ENCODE assay signal across 2 cellular contexts in the genomic region with DNA sequence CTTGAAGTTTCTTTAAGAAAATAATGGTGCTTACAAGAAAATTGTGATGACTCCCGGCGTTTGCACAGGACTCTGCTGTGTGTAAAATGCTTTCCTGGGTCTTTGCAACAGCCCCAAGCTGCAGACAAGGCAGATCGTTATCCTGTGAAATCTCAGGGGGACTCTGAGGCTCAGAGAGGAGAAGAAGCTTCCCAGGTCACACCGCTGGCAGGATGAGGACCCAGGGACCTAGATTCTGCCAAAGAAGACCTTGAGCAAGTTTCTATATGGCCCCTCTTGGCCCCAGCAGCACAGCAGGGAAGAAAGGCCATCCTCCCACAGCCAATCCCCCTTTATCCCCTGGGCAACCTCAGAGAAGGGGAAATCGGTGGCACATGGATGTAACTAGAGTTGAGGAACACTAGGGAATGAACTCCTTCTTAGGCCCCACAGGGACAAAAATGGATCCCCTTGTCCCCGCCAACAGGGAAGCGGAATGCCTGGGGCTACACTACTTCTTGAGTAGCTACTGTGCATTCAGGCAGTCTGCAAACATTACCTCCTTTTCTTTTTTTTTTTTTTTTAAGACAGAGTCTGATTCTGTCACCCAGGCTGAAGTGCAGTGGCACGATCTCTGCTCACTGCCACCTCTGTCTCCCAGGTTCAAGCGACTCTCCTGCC.
TF ChIP-seq lines count a peak whose summit lies in the region.

No MANE protein-coding gene starts in this region.

TF ChIP-seq in liver, 16 proteins besides CTCF, POLR2A, EP300 and RAD21 (continued from another document):
- TF ChIP-seq, protein P1, sequence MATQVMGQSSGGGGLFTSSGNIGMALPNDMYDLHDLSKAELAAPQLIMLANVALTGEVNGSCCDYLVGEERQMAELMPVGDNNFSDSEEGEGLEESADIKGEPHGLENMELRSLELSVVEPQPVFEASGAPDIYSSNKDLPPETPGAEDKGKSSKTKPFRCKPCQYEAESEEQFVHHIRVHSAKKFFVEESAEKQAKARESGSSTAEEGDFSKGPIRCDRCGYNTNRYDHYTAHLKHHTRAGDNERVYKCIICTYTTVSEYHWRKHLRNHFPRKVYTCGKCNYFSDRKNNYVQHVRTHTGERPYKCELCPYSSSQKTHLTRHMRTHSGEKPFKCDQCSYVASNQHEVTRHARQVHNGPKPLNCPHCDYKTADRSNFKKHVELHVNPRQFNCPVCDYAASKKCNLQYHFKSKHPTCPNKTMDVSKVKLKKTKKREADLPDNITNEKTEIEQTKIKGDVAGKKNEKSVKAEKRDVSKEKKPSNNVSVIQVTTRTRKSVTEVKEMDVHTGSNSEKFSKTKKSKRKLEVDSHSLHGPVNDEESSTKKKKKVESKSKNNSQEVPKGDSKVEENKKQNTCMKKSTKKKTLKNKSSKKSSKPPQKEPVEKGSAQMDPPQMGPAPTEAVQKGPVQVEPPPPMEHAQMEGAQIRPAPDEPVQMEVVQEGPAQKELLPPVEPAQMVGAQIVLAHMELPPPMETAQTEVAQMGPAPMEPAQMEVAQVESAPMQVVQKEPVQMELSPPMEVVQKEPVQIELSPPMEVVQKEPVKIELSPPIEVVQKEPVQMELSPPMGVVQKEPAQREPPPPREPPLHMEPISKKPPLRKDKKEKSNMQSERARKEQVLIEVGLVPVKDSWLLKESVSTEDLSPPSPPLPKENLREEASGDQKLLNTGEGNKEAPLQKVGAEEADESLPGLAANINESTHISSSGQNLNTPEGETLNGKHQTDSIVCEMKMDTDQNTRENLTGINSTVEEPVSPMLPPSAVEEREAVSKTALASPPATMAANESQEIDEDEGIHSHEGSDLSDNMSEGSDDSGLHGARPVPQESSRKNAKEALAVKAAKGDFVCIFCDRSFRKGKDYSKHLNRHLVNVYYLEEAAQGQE (IDR thresholded peaks at IDR 0.05), result no peak
- no peak for TF ChIP-seq JUND (IDR thresholded peaks at IDR 0.05)

TF ChIP-seq in HepG2, 621 proteins besides CTCF, POLR2A, EP300 and RAD21 (continued from another document):
- TF ChIP-seq, protein P2, sequence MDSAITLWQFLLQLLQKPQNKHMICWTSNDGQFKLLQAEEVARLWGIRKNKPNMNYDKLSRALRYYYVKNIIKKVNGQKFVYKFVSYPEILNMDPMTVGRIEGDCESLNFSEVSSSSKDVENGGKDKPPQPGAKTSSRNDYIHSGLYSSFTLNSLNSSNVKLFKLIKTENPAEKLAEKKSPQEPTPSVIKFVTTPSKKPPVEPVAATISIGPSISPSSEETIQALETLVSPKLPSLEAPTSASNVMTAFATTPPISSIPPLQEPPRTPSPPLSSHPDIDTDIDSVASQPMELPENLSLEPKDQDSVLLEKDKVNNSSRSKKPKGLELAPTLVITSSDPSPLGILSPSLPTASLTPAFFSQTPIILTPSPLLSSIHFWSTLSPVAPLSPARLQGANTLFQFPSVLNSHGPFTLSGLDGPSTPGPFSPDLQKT (CRISPR knock-in tag; IDR thresholded peaks at IDR 0.05; ENCODE audit: borderline replicate concordance), result no peak
- TF ChIP-seq ZNF101 (CRISPR knock-in tag; IDR thresholded peaks at IDR 0.05; ENCODE audit: borderline replicate concordance, low read depth) (no peak), ZNF891 (CRISPR knock-in tag; IDR thresholded peaks at IDR 0.05) (no peak), POLR2AphosphoS5 (IDR thresholded peaks at IDR 0.05; ENCODE audit: low read depth, low read length) (no peak), HDAC2 (CRISPR knock-in tag; IDR thresholded peaks at IDR 0.05) (no peak), GTF3A (CRISPR knock-in tag; conservative IDR thresholded peaks at IDR 0.05) (no peak), HNF4A (CRISPR knock-in tag; IDR thresholded peaks at IDR 0.05) (no peak), ZNF251 (CRISPR knock-in tag; IDR thresholded peaks at IDR 0.05) (no peak)
- TF ChIP-seq, protein P3, sequence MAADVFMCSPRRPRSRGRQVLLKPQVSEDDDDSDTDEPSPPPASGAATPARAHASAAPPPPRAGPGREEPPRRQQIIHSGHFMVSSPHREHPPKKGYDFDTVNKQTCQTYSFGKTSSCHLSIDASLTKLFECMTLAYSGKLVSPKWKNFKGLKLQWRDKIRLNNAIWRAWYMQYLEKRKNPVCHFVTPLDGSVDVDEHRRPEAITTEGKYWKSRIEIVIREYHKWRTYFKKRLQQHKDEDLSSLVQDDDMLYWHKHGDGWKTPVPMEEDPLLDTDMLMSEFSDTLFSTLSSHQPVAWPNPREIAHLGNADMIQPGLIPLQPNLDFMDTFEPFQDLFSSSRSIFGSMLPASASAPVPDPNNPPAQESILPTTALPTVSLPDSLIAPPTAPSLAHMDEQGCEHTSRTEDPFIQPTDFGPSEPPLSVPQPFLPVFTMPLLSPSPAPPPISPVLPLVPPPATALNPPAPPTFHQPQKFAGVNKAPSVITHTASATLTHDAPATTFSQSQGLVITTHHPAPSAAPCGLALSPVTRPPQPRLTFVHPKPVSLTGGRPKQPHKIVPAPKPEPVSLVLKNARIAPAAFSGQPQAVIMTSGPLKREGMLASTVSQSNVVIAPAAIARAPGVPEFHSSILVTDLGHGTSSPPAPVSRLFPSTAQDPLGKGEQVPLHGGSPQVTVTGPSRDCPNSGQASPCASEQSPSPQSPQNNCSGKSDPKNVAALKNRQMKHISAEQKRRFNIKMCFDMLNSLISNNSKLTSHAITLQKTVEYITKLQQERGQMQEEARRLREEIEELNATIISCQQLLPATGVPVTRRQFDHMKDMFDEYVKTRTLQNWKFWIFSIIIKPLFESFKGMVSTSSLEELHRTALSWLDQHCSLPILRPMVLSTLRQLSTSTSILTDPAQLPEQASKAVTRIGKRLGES (CRISPR knock-in tag; IDR thresholded peaks at IDR 0.05; ENCODE audit: borderline replicate concordance), result no peak
- TF ChIP-seq, protein P4, sequence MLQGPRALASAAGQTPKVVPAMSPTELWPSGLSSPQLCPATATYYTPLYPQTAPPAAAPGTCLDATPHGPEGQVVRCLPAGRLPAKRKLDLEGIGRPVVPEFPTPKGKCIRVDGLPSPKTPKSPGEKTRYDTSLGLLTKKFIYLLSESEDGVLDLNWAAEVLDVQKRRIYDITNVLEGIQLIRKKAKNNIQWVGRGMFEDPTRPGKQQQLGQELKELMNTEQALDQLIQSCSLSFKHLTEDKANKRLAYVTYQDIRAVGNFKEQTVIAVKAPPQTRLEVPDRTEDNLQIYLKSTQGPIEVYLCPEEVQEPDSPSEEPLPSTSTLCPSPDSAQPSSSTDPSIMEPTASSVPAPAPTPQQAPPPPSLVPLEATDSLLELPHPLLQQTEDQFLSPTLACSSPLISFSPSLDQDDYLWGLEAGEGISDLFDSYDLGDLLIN (CRISPR knock-in tag; IDR thresholded peaks at IDR 0.05; ENCODE audit: borderline replicate concordance), result no peak
- TF ChIP-seq, protein P5, sequence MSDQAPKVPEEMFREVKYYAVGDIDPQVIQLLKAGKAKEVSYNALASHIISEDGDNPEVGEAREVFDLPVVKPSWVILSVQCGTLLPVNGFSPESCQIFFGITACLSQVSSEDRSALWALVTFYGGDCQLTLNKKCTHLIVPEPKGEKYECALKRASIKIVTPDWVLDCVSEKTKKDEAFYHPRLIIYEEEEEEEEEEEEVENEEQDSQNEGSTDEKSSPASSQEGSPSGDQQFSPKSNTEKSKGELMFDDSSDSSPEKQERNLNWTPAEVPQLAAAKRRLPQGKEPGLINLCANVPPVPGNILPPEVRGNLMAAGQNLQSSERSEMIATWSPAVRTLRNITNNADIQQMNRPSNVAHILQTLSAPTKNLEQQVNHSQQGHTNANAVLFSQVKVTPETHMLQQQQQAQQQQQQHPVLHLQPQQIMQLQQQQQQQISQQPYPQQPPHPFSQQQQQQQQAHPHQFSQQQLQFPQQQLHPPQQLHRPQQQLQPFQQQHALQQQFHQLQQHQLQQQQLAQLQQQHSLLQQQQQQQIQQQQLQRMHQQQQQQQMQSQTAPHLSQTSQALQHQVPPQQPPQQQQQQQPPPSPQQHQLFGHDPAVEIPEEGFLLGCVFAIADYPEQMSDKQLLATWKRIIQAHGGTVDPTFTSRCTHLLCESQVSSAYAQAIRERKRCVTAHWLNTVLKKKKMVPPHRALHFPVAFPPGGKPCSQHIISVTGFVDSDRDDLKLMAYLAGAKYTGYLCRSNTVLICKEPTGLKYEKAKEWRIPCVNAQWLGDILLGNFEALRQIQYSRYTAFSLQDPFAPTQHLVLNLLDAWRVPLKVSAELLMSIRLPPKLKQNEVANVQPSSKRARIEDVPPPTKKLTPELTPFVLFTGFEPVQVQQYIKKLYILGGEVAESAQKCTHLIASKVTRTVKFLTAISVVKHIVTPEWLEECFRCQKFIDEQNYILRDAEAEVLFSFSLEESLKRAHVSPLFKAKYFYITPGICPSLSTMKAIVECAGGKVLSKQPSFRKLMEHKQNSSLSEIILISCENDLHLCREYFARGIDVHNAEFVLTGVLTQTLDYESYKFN (CRISPR knock-in tag; conservative IDR thresholded peaks at IDR 0.05), result no peak
